In genomic region chr4:1578968-1579833, GRCh38 we compare ENCODE assay signal across 8 cellular contexts.
DNase-seq lines count a peak whose midpoint lies in the region; ATAC-seq and TF ChIP-seq lines count a peak whose summit lies in the region.

No MANE protein-coding gene starts in this region.

- H3K36me3 ChIP-seq in GM06990 (ENCODE audit: control insufficient read depth, insufficient read depth, low read length) (no peaks in the 10 kb centered on the region), left lung (no peaks in the 10 kb centered on the region)

- H3K4me3 ChIP-seq in GM06990 (replicated peaks; ENCODE audit: low read depth, low read length) (peak overlapping the region; percentile 40), choroid plexus epithelial cell (ENCODE audit: low read depth, low read length) (peak overlapping the region; percentile 68), left lung (peak overlapping the region; percentile 51 to 68)

- peaks cover 5 to 8% of the 10 kb centered on the region in 2 donors for H3K4me1 ChIP-seq in left lung

- peak; percentile 70 for ATAC-seq in left lung

- TF ChIP-seq CTCF in GM06990 (IDR thresholded peaks at IDR 0.05; ENCODE audit: insufficient read depth, low read length, poor library complexity, severe bottlenecking) (no peak), choroid plexus epithelial cell (conservative IDR thresholded peaks at IDR 0.05; ENCODE audit: low read depth, low read length) (peak; percentile 32), left lung (IDR thresholded peaks at IDR 0.05) (peak; percentile 74 to 84)

- DNase-seq in GM06990 (ENCODE audit: extremely low read depth, insufficient read length) (peak; percentile 56), LHCN-M2 (ENCODE audit: low read depth) (peak; percentile 61), choroid plexus epithelial cell (ENCODE audit: low read depth) (peak; percentile 68), left lung (peak; percentile 86 to 93), hippocampal formation (lab: John Stamatoyannopoulos, UW) (no peak), occipital lobe (lab: John Stamatoyannopoulos, UW) (no peak)
- DNase-seq in activated CD4-positive, alpha-beta T cell treated with anti-CD3 and anti-CD28 coated beads for 24 hours (ENCODE audit: low read depth in 2 of 2): peak; percentile 44 to 50
- peak; percentile 68 for DNase-seq in stimulated activated CD4-positive, alpha-beta T cell treated with anti-CD3 and anti-CD28 coated beads, Interleukin-4, amount 100 ng/mL, for 48 hours (ENCODE audit: low read depth in 2 of 2)

- H3K27me3 ChIP-seq in GM06990 (replicated peaks; ENCODE audit: control insufficient read depth, insufficient read depth, low read length): no peaks in the 10 kb centered on the region
- no peaks in the 10 kb centered on the region for H3K27me3 ChIP-seq in left lung

- H3K27ac ChIP-seq in left lung: peak overlapping the region; percentile 85 to 94

- intact Hi-C loops in left lung (cut with DNase I): no loop called here

- H3K9me3 ChIP-seq in left lung: no peaks in the 10 kb centered on the region

Comparison
In these comparisons a context has a peak if more than half of its experiments do, and no peak if none do; other contexts are left out.
1. DNase-seq: peak in GM06990 (single experiment), LHCN-M2 (single experiment), activated CD4-positive, alpha-beta T cell treated with anti-CD3 and anti-CD28 coated beads for 24 hours (2 of 2), choroid plexus epithelial cell (single experiment), left lung (2 of 2) and stimulated activated CD4-positive, alpha-beta T cell treated with anti-CD3 and anti-CD28 coated beads, Interleukin-4, amount 100 ng/mL, for 48 hours (2 of 2); none in hippocampal formation (0 of 2) and occipital lobe (single experiment).
2. Peak in every context shown above with its lines, with median percentiles within 50 percentile points of each other: H3K4me3 ChIP-seq.